In genomic region chr2:9842487-9843228, GRCh38 we compare ENCODE assay signal across 8 cellular contexts. TPM values are rescaled to one million over a fixed set of nuclear protein-coding genes. Genes with fewer than 3 reads are reported as not detected.
A peak's percentile ranks its signal among the peaks of the same experiment; 100 is the strongest.
DNase-seq lines count a peak whose midpoint lies in the region; ATAC-seq and TF ChIP-seq lines count a peak whose summit lies in the region.

No MANE protein-coding gene starts in this region.

- H3K9me3 ChIP-seq in WERI-Rb-1 (ENCODE audit: severe bottlenecking) (no peaks in the 10 kb centered on the region), gastrocnemius medialis (no peaks in the 10 kb centered on the region)

- peaks cover 9% of the 10 kb centered on the region for H3K4me1 Mint-ChIP-seq in GM23338

- peaks cover 9% of the 10 kb centered on the region for H3K36me3 Mint-ChIP-seq in GM23338 (ENCODE audit: low read depth)

- no peaks in the 10 kb centered on the region for H3K27me3 ChIP-seq in GM23338 (ENCODE audit: insufficient read depth)
- no peaks in the 10 kb centered on the region for H3K27me3 ChIP-seq in WERI-Rb-1 (ENCODE audit: insufficient read depth, low read depth, severe bottlenecking)
- no peaks in the 10 kb centered on the region for H3K27me3 ChIP-seq in foreskin keratinocyte
- H3K27me3 ChIP-seq in gastrocnemius medialis = no peaks in the 10 kb centered on the region

- no peak for ATAC-seq in GM23338
- no peak for ATAC-seq in foreskin keratinocyte
- no peak for ATAC-seq in gastrocnemius medialis
- ATAC-seq in GM21723 (IDR thresholded peaks at IDR 0.05; ENCODE audit: unreplicated experiment) = no peak
- ATAC-seq in GM19035 (IDR thresholded peaks at IDR 0.05; ENCODE audit: unreplicated experiment) = no peak
- ATAC-seq in HG02852 (IDR thresholded peaks at IDR 0.05; ENCODE audit: unreplicated experiment) = no peak
- ATAC-seq in HG03139 (IDR thresholded peaks at IDR 0.05; ENCODE audit: unreplicated experiment) = no peak

- in situ Hi-C loops in gastrocnemius medialis (cut with MboI; ENCODE audit: low sequenced_read_pairs in 4 of 4) = loop anchor here in 1 of 4 donors (25.0 kb wide), 1 partner anchor 220 kb away; no protein-coding TSS in a partner anchor

- peaks cover 36% of the 10 kb centered on the region for H3K79me2 ChIP-seq in GM23338 (replicated peaks; ENCODE audit: insufficient read depth)

- H3K36me3 ChIP-seq in GM23338 (ENCODE audit: insufficient read depth) (no peaks in the 10 kb centered on the region; the same call in 1 of the 2 replicates), WERI-Rb-1 (peaks cover 32% of the 10 kb centered on the region), gastrocnemius medialis (peaks cover 0 to 15% of the 10 kb centered on the region in 2 donors)

- H3K4me3 ChIP-seq in GM23338 (peak overlapping the region; percentile 76), WERI-Rb-1 (ENCODE audit: low read depth, low read length) (peak overlapping the region; percentile 69), gastrocnemius medialis (peak overlapping the region; percentile 74 to 97 (median 90))

- no peaks in the 10 kb centered on the region for H3K9me3 Mint-ChIP-seq in GM23338

- H3K9me2 ChIP-seq in GM23338 (ENCODE audit: insufficient read depth) = no peaks in the 10 kb centered on the region

- TF ChIP-seq CTCF in GM23338 (conservative IDR thresholded peaks at IDR 0.05; ENCODE audit: low read depth in 2 of 2) = no peak
- TF ChIP-seq CTCF in WERI-Rb-1 (IDR thresholded peaks at IDR 0.05; ENCODE audit: low read depth, low read length) = no peak
- no peak for TF ChIP-seq CTCF in foreskin keratinocyte (conservative IDR thresholded peaks at IDR 0.05)
- no peak for TF ChIP-seq CTCF in gastrocnemius medialis (IDR thresholded peaks at IDR 0.05 in 4 of 5, conservative IDR thresholded peaks at IDR 0.05 in 1 of 5)

- peak overlapping the region; percentile 77; the same call in 1 of the 2 replicates for H2AFZ ChIP-seq in GM23338

- peaks cover 6% of the 10 kb centered on the region for H3F3A ChIP-seq in GM23338 (replicated peaks; ENCODE audit: low read depth)

- peak overlapping the region; percentile 80 for H3K27ac Mint-ChIP-seq in GM23338

- H3K4me3 Mint-ChIP-seq in GM23338 = peak overlapping the region; percentile 90

- H3K27me3 Mint-ChIP-seq in GM23338 (ENCODE audit: insufficient read depth, low read depth, poor library complexity) = peaks cover 5% of the 10 kb centered on the region

- intact Hi-C loops in gastrocnemius medialis (cut with DNase I; ENCODE audit: low total_unique reads) = loop anchor here (1.0 to 5.0 kb wide), 4 partner anchors 28 to 200 kb away; partner anchors contain the start of genes GRHL1 and KLF11

- H3K27ac ChIP-seq in GM23338 (ENCODE audit: low read depth) = peak overlapping the region; percentile 75
- H3K27ac ChIP-seq in WERI-Rb-1 = peak overlapping the region; percentile 96
- H3K27ac ChIP-seq in foreskin keratinocyte = peak overlapping the region; percentile 78
- H3K27ac ChIP-seq in gastrocnemius medialis = peak overlapping the region; percentile 80 to 95 (median 88)

- no peak for TF ChIP-seq POLR2A in gastrocnemius medialis (IDR thresholded peaks at IDR 0.05)

- H3K4me2 ChIP-seq in GM23338 = peak overlapping the region; percentile 63

- peaks cover 8% of the 10 kb centered on the region for H3K4me1 ChIP-seq in GM23338 (ENCODE audit: insufficient read depth)
- H3K4me1 ChIP-seq in foreskin keratinocyte = peaks cover 25% of the 10 kb centered on the region
- peaks cover 18 to 22% of the 10 kb centered on the region in 2 donors for H3K4me1 ChIP-seq in gastrocnemius medialis

- no peak for DNase-seq in GM23338 (ENCODE audit: low spot score)
- no peak for DNase-seq in WERI-Rb-1
- no peak for DNase-seq in foreskin keratinocyte
- no peak for DNase-seq in gastrocnemius medialis

- H4K20me1 ChIP-seq in GM23338 (replicated peaks; ENCODE audit: insufficient read depth) = no peaks in the 10 kb centered on the region

TF ChIP-seq in GM23338, 12 proteins besides CTCF, POLR2A, EP300 and RAD21 (continues in another document):
- no peak for TF ChIP-seq NANOG (IDR thresholded peaks at IDR 0.05; ENCODE audit: borderline replicate concordance)
- TF ChIP-seq JUNB (IDR thresholded peaks at IDR 0.05; ENCODE audit: unreplicated experiment) = no peak
- no peak for TF ChIP-seq CREB1 (CRISPR knock-in tag; IDR thresholded peaks at IDR 0.05; ENCODE audit: low read depth)
- TF ChIP-seq ZNF462 (CRISPR knock-in tag; IDR thresholded peaks at IDR 0.05) = no peak
- no peak for TF ChIP-seq EZH2phosphoT487 (IDR thresholded peaks at IDR 0.05; ENCODE audit: unreplicated experiment)
- TF ChIP-seq, protein P1, sequence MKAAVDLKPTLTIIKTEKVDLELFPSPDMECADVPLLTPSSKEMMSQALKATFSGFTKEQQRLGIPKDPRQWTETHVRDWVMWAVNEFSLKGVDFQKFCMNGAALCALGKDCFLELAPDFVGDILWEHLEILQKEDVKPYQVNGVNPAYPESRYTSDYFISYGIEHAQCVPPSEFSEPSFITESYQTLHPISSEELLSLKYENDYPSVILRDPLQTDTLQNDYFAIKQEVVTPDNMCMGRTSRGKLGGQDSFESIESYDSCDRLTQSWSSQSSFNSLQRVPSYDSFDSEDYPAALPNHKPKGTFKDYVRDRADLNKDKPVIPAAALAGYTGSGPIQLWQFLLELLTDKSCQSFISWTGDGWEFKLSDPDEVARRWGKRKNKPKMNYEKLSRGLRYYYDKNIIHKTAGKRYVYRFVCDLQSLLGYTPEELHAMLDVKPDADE (IDR thresholded peaks at IDR 0.05) = no peak
- TF ChIP-seq ZNF331 (CRISPR knock-in tag; IDR thresholded peaks at IDR 0.05; ENCODE audit: low read depth) = no peak
- TF ChIP-seq STAT1 (IDR thresholded peaks at IDR 0.05; ENCODE audit: unreplicated experiment) = no peak
- TF ChIP-seq POLR2AphosphoS5 (IDR thresholded peaks at IDR 0.05; ENCODE audit: low read depth) = no peak
- no peak for TF ChIP-seq EZH2 (IDR thresholded peaks at IDR 0.05; ENCODE audit: low read depth, unreplicated experiment)

RNA-seq across cellular contexts. Expression of gene TAF1B, which starts 0.6 kb away (rescaled TPM):
- total RNA-seq in GM23338 (2014; rRNA removed; shearing (Covaris generic)) = 17.1 and 28.9 TPM in 2 replicates
- polyA plus RNA-seq in GM23338 (2016; fragmentation: Nextera tagmentation; extraction: Ambion mirVana) = 22.2 and 24.6 TPM in 2 replicates
- total RNA-seq in foreskin keratinocyte = 25.4 and 37.4 TPM in 2 replicates
- 9.7 and 10.9 TPM in 2 replicates for polyA plus RNA-seq in foreskin keratinocyte
- total RNA-seq in gastrocnemius medialis = 1 to 10 TPM; 5.0 to 8.4 (median 7.3) TPM
